In genomic region chr1:145590806-145591205, GRCh38 we compare ENCODE assay signal across 8 cellular contexts. TPM values are rescaled to one million over a fixed set of nuclear protein-coding genes. Genes with fewer than 3 reads are reported as not detected.
DNase-seq lines count a peak whose midpoint lies in the region; ATAC-seq and TF ChIP-seq lines count a peak whose summit lies in the region.
"Not testable (repeated sequence)": the region's sequence is repeated elsewhere in the genome, so short reads cannot be mapped to it uniquely, and the experiment has no call there.

No MANE protein-coding gene starts in this region.

- not testable (repeated sequence) for TF ChIP-seq POLR2A in adrenal gland (IDR thresholded peaks at IDR 0.05); spleen (IDR thresholded peaks at IDR 0.05)

- not testable (repeated sequence) for ATAC-seq in Right ventricle myocardium superior (ENCODE audit: poor library complexity)

- H3K36me3 ChIP-seq in KMS-11 (ENCODE audit: insufficient read depth); adrenal gland (replicated peaks in 1 of 2); spleen: not testable (repeated sequence)

- not testable (repeated sequence) for H3K9me3 ChIP-seq in adrenal gland (replicated peaks in 1 of 3); spleen

- H3K27me3 ChIP-seq in KMS-11 (ENCODE audit: insufficient read depth, low read depth); adrenal gland; spleen (replicated peaks in 1 of 7): not testable (repeated sequence)

- H2AFZ ChIP-seq in KMS-11 (ENCODE audit: low read depth), result not testable (repeated sequence)

- not testable (repeated sequence) for H3K79me2 ChIP-seq in KMS-11 (ENCODE audit: insufficient read depth, low read depth)

- H3K4me3 ChIP-seq in AG10803 (ENCODE audit: low read length); KMS-11 (IDR thresholded peaks at IDR 0.05; ENCODE audit: insufficient read depth, low read depth, low read length); adrenal gland; spleen: not testable (repeated sequence)

- WGBS in adrenal gland, 4 donors, result 1 to 9% (median 6%) methylated on average over 3 to 5 of the region's 7 CpGs
- WGBS in spleen, 5 donors, result 5 to 11% (median 7%) methylated on average over 2 to 7 of the region's 7 CpGs

- H3K9ac ChIP-seq in KMS-11, result not testable (repeated sequence)

- intact Hi-C loops in adrenal gland (cut with DNase I); Right ventricle myocardium superior (cut with DNase I); spleen (cut with DNase I; ENCODE audit: low total_unique reads): not testable (repeated sequence)

- not testable (repeated sequence) for H3K27ac ChIP-seq in KMS-11, adrenal gland, spleen

- H4K20me1 ChIP-seq in KMS-11 (ENCODE audit: insufficient read depth), result not testable (repeated sequence)

- H3K4me1 ChIP-seq in KMS-11 (ENCODE audit: low read depth, poor library complexity, severe bottlenecking), result peaks cover 12% of the 10 kb centered on the region
- H3K4me1 ChIP-seq in adrenal gland (replicated peaks in 1 of 2); spleen: not testable (repeated sequence)

- DNase-seq in AG10803 (ENCODE audit: low read depth); spleen: not testable (repeated sequence)
- peak; percentile 19 to 44 for DNase-seq in activated CD4-positive, alpha-beta T cell treated with anti-CD3 and anti-CD28 coated beads for 24 hours (ENCODE audit: low read depth in 2 of 2)
- peak; percentile 24 for DNase-seq in activated T-cell treated with anti-CD3 and anti-CD28 coated beads for 4 hours
- DNase-seq in adrenal gland, result peak; percentile 28 to 73 (median 49)
- peak; percentile 38 for DNase-seq in Right ventricle myocardium superior
- peak; percentile 4 to 15 for DNase-seq in stimulated activated CD8-positive, alpha-beta memory T cell treated with anti-CD3 and anti-CD28 coated beads, Interleukin-2, amount 100 ng/mL, for 1 hour (ENCODE audit: low read depth in 2 of 2)

- 0 out of 2 replicates have a peak, but pooled peaks have one; percentile 5 for TF ChIP-seq CTCF in AG10803 (conservative IDR thresholded peaks at IDR 0.05; ENCODE audit: low read length)
- TF ChIP-seq CTCF in KMS-11 (conservative IDR thresholded peaks at IDR 0.05; ENCODE audit: low read depth, low read length), result peak; percentile 42; the same call in 1 of the 2 replicates
- peak in 5 of 6 experiments; percentile 31 to 58 (median 37) for TF ChIP-seq CTCF in adrenal gland (IDR thresholded peaks at IDR 0.05)
- TF ChIP-seq CTCF in spleen (IDR thresholded peaks at IDR 0.05 in 8 of 11, conservative IDR thresholded peaks at IDR 0.05 in 3 of 11), result peak in 6 of 11 experiments; percentile 21 to 36 (median 23)

- H3K4me2 ChIP-seq in KMS-11, result not testable (repeated sequence)

RNA-seq across cellular contexts. Expression of gene GPR89A, which starts 17.0 kb away (rescaled TPM):
- 10 to 100 TPM; 18.5 to 86.6 (median 27.3) TPM for total RNA-seq in adrenal gland
- polyA plus RNA-seq in adrenal gland, result 10 to 100 TPM; 17.8 to 29.4 (median 17.8) TPM
- 7.1 TPM for total RNA-seq in Right ventricle myocardium superior
- 10 to 100 TPM; 20.7 to 49.8 (median 27.1) TPM for total RNA-seq in spleen
- 10 to 100 TPM in 1 of 3 donors, 1 to 10 TPM in 2; 8.7 to 10.5 (median 10.0) TPM for polyA plus RNA-seq in spleen
